1 cellular context compared by ENCODE assay signal in the genomic region with DNA sequence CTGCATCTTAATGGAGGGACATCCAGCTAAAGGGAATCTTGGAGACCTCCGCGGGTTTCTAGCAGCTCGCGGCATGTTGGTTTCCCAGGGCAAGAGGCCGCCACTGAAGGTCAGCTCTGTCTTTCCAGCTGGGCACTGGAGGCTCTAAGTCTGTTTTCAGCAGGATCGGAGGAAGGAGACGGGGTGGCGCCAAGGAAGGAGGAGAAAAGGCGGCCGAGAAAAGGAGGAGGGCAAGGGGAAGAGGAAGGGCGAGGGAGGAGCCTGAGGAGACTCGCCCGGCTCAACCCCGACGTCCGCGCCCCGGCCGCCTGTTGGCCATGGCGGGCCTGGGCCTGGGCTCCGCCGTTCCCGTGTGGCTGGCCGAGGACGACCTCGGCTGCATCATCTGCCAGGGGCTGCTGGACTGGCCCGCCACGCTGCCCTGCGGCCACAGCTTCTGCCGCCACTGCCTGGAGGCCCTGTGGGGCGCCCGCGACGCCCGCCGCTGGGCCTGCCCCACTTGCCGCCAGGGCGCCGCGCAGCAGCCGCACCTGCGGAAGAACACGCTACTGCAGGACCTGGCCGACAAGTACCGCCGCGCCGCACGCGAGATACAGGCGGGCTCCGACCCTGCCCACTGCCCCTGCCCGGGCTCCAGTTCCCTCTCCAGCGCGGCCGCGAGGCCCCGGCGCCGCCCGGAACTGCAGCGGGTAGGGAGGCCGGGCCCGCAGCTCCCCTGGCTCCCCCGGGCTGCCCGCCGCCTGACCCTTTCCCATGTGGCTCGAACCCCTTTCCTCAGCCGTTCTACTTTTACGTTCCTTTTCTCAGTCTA.
TF ChIP-seq lines count a peak whose summit lies in the region.

A gene with protein sequence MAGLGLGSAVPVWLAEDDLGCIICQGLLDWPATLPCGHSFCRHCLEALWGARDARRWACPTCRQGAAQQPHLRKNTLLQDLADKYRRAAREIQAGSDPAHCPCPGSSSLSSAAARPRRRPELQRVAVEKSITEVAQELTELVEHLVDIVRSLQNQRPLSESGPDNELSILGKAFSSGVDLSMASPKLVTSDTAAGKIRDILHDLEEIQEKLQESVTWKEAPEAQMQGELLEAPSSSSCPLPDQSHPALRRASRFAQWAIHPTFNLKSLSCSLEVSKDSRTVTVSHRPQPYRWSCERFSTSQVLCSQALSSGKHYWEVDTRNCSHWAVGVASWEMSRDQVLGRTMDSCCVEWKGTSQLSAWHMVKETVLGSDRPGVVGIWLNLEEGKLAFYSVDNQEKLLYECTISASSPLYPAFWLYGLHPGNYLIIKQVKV (plus strand): TSS at position 283 of the 811 bp plus-strand sequence. CDS start 35 bp downstream, at position 318.

TF ChIP-seq in IMR-90, 13 proteins besides CTCF, POLR2A, EP300 and RAD21 (continued from another document):
- TF ChIP-seq, protein P1, sequence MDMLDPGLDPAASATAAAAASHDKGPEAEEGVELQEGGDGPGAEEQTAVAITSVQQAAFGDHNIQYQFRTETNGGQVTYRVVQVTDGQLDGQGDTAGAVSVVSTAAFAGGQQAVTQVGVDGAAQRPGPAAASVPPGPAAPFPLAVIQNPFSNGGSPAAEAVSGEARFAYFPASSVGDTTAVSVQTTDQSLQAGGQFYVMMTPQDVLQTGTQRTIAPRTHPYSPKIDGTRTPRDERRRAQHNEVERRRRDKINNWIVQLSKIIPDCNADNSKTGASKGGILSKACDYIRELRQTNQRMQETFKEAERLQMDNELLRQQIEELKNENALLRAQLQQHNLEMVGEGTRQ (IDR thresholded peaks at IDR 0.05; ENCODE audit: low read depth, low read length): no peak
- TF ChIP-seq BHLHE40 (IDR thresholded peaks at IDR 0.05; ENCODE audit: low read depth, low read length) (no peak), RCOR1 (IDR thresholded peaks at IDR 0.05; ENCODE audit: insufficient replicate concordance, low read length) (no peak)
- TF ChIP-seq, protein P2, sequence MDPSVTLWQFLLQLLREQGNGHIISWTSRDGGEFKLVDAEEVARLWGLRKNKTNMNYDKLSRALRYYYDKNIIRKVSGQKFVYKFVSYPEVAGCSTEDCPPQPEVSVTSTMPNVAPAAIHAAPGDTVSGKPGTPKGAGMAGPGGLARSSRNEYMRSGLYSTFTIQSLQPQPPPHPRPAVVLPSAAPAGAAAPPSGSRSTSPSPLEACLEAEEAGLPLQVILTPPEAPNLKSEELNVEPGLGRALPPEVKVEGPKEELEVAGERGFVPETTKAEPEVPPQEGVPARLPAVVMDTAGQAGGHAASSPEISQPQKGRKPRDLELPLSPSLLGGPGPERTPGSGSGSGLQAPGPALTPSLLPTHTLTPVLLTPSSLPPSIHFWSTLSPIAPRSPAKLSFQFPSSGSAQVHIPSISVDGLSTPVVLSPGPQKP (IDR thresholded peaks at IDR 0.05; ENCODE audit: borderline replicate concordance, low read depth, low read length): no peak
